Comparison of ENCODE assay signal across 9 cellular contexts in genomic region chr3:48505146-48505545, GRCh38. TPM values are rescaled to one million over a fixed set of nuclear protein-coding genes. Genes with fewer than 3 reads are reported as not detected.
DNase-seq lines count a peak whose midpoint lies in the region; ATAC-seq and TF ChIP-seq lines count a peak whose summit lies in the region.
"Had no signal": no experiment of that assay in that cellular context is flagged by ENCODE, and none has a peak within 500 bp of the region (broad histone marks: within the 10 kb centered on the region; RNA-seq: fewer than 3 reads in every experiment).

No MANE protein-coding gene starts in this region.

- H3K27ac ChIP-seq in C4-2B: peak overlapping the region; percentile 99
- no peak overlapping the region for H3K27ac ChIP-seq in duodenal mucosa (ENCODE audit: low read depth, low read length)

- H3K4me1 ChIP-seq in duodenal mucosa (ENCODE audit: control insufficient read depth in 1 of 2, insufficient read depth in 2 of 2, low read length in 2 of 2): peaks cover 22 to 23% of the 10 kb centered on the region in 2 donors

- peak overlapping the region; percentile 78 to 85 for H3K9ac ChIP-seq in duodenal mucosa (ENCODE audit: low read depth in 1 of 2, low read length in 2 of 2)

- H3K4me3 Mint-ChIP-seq in IgD-negative memory B cell: peak overlapping the region in 3 of 4 donors; percentile 58 to 89 (median 68)

- no peaks in the 10 kb centered on the region for H3K36me3 ChIP-seq in duodenal mucosa (ENCODE audit: control insufficient read depth in 1 of 2, insufficient read depth in 2 of 2, low read length in 2 of 2)

- H3K9me3 ChIP-seq in duodenal mucosa (ENCODE audit: control insufficient read depth in 1 of 2, low read length in 2 of 2): no peaks in the 10 kb centered on the region

- intact Hi-C loops in posterior vena cava (cut with DNase I): no loop called here

- H3K4me3 ChIP-seq in duodenal mucosa (ENCODE audit: low read depth in 1 of 2, low read length in 2 of 2): peak overlapping the region in 1 of 2 donors; percentile 73

- no peaks in the 10 kb centered on the region for H3K9me3 Mint-ChIP-seq in IgD-negative memory B cell

- H3K27me3 ChIP-seq in duodenal mucosa (ENCODE audit: control insufficient read depth in 1 of 2, insufficient read depth in 2 of 2, low read length in 2 of 2): no peaks in the 10 kb centered on the region

- H3K4me1 Mint-ChIP-seq in IgD-negative memory B cell: peaks cover 0 to 8% (median 7%) of the 10 kb centered on the region in 3 donors

- peaks cover 2% of the 10 kb centered on the region for H3K27me3 Mint-ChIP-seq in IgD-negative memory B cell

- ATAC-seq in HG03520 (IDR thresholded peaks at IDR 0.05; ENCODE audit: unreplicated experiment): no peak

- no peaks in the 10 kb centered on the region for H3K36me3 Mint-ChIP-seq in IgD-negative memory B cell

- no peak for TF ChIP-seq CTCF in C4-2B (conservative IDR thresholded peaks at IDR 0.05)

- peak overlapping the region in 1 of 3 donors; percentile 31 for H3K27ac Mint-ChIP-seq in IgD-negative memory B cell

- DNase-seq in posterior vena cava (ENCODE audit: low spot score) (peak; percentile 74), occipital lobe (lab: John Stamatoyannopoulos, UW) (no peak)
- no peak for DNase-seq in stimulated activated CD4-positive, alpha-beta T cell treated with anti-CD3 and anti-CD28 coated beads, Interleukin-1b, Interleukin-23, amount 100 ng/mL, for 48 hours
- DNase-seq in activated CD4-positive, alpha-beta T cell treated with anti-CD3 and anti-CD28 coated beads for 4 hours: no peak
- DNase-seq: NCI-H226 had no signal

RNA-seq across cellular contexts. Expression of gene SHISA5, which starts 1.2 kb away (rescaled TPM):
- 307 TPM for polyA plus RNA-seq in IgD-negative memory B cell
- total RNA-seq in posterior vena cava (100 to 1,000 TPM; 142 to 147 TPM), occipital lobe (72.5 TPM)

RNA-seq across cellular contexts. Expression of gene PFKFB4, which starts 51.5 kb away (rescaled TPM):
- 1.5 TPM for polyA plus RNA-seq in IgD-negative memory B cell
- 1 to 10 TPM; 2.0 to 4.5 TPM for total RNA-seq in posterior vena cava
- total RNA-seq in occipital lobe: 19.2 TPM

RNA-seq across cellular contexts. Expression of gene UCN2, which starts 58.4 kb away (rescaled TPM):
- polyA plus RNA-seq in IgD-negative memory B cell: not detected
- total RNA-seq in posterior vena cava (not detected), occipital lobe (not detected)

RNA-seq across cellular contexts. Expression of gene ATRIP, which starts 58.6 kb away (rescaled TPM):
- 13.9 TPM for polyA plus RNA-seq in IgD-negative memory B cell
- total RNA-seq in posterior vena cava (1 to 10 TPM; 6.2 to 6.3 TPM), occipital lobe (5.9 TPM)
